24 cellular contexts compared by ENCODE assay signal in the genomic region with DNA sequence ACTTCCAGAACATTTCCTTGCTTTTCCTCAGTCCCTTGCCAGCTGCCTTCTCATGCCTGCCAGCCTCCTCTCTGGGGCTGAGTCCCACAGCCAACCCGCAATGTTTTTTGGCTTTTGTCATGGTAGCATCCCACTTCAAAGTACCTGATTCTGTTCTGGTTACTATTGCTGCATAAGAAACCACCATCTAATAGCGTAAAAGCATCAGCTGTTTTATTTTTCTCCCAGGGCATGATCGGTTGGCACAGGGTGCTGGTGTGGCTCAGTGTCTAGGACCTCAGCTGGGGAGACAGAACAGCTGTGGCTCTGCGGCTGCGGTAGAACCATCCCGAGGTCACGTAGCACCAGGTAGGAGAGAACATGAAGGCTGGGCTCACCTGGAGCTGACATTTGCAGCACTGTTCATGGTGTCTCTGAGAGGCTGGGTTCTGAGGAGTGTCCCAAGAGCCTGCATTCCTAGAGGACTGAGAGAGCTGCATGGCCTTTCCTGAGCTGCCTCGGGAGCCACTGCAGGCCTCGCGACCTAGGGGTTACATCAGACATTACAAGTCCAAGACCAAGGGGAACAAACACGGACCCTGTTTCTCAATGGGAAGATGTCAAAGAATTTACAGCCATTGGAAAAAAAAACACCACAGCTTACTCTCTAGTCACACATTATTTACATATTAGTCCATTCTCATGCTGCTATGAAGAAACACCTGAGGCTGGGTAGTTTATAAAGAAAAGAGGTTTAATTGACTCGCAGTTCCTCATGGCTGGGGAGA. TPM values are rescaled to one million over a fixed set of nuclear protein-coding genes. Genes with fewer than 3 reads are reported as not detected.
DNase-seq lines count a peak whose midpoint lies in the region; ATAC-seq, FAIRE-seq and TF ChIP-seq lines count a peak whose summit lies in the region.
"Had no signal": no experiment of that assay in that cellular context is flagged by ENCODE, and none has a peak within 500 bp of the region (broad histone marks: within the 10 kb centered on the region; RNA-seq: fewer than 3 reads in every experiment).

No MANE protein-coding gene starts in this region.

- TF ChIP-seq CTCF in HepG2 (CRISPR knock-in tag; IDR thresholded peaks at IDR 0.05) (no peak), right lobe of liver (IDR thresholded peaks at IDR 0.05) (no peak), WTC11 (IDR thresholded peaks at IDR 0.05) (no peak), GM13977 (IDR thresholded peaks at IDR 0.05; ENCODE audit: extremely low read depth, insufficient read depth, missing control alignments) (no peak)

- TF ChIP-seq POLR2A in HepG2 (IDR thresholded peaks at IDR 0.05; ENCODE audit: insufficient read depth in 1 of 2, low read depth in 2 of 2, low read length in 2 of 2) (no peak), right lobe of liver (IDR thresholded peaks at IDR 0.05) (no peak)

- H3K4me3 ChIP-seq in HepG2 (replicated peaks in 1 of 3; ENCODE audit: insufficient read depth in 1 of 3, low read depth in 2 of 3, low read length in 3 of 3) (no peak overlapping the region), right lobe of liver (no peak overlapping the region)
- H3K4me3 ChIP-seq: mucosa of descending colon, uterus had no signal

- POLR2A ChIA-PET in HepG2 (lab: Yijun Ruan, JAX) = interaction anchor here (0.5 to 2.2 kb wide), 2 partner anchors 9 to 653 kb away, joined by 3 to 29 read pairs; a partner anchor contains a TSS
- POLR2A ChIA-PET in WTC11 (lab: Charles Lee) = no interaction called here

- peaks cover 19% of the 10 kb centered on the region for H3K36me3 Mint-ChIP-seq in WTC11

- peaks cover 4% of the 10 kb centered on the region for H3K4me1 Mint-ChIP-seq in WTC11

- in situ Hi-C loops in HepG2 (cut with HindIII; ENCODE audit: extremely low pct_ligation_motif_present, low pct_unique_long_range_greater_than_20kb) = no loop called here
- in situ Hi-C loops in GM13977 (cut with MboI; ENCODE audit: low pct_unique_long_range_greater_than_20kb, low sequenced_read_pairs, unreplicated experiment) = no loop called here

- no peak overlapping the region for H3K27ac ChIP-seq in HepG2 (ENCODE audit: extremely low read length, insufficient read depth, low read length)
- H3K27ac ChIP-seq in right lobe of liver = no peak overlapping the region
- H3K27ac ChIP-seq: uterus had no signal

- intact Hi-C loops in HepG2 (cut with micrococcal nuclease; ENCODE audit: unreplicated experiment) (no loop called here), right lobe of liver (cut with DNase I) (no loop called here), left colon (cut with DNase I, micrococcal nuclease) (no loop called here)

- H3K27me3 ChIP-seq in HepG2 (ENCODE audit: control insufficient read depth in 1 of 2, insufficient read depth in 2 of 2, low read length in 2 of 2) (no peaks in the 10 kb centered on the region), right lobe of liver (no peaks in the 10 kb centered on the region)
- H3K27me3 ChIP-seq: uterus had no signal

- TF ChIP-seq EP300 in HepG2 (IDR thresholded peaks at IDR 0.05; ENCODE audit: low read depth in 2 of 2, low read length in 2 of 2) (no peak), HepG2 (CRISPR knock-in tag; IDR thresholded peaks at IDR 0.05; ENCODE audit: borderline replicate concordance) (no peak)

- no peak overlapping the region for H3K27ac Mint-ChIP-seq in WTC11
- H3K27ac Mint-ChIP-seq: T-helper 2 cell treated with Interferon-gamma antibody and Interleukin-4, amounts not matched to agents 5 μg/mL and 100 μg/mL, for 36 hours had no signal

- peak; percentile 60 for DNase-seq in HepG2 (ENCODE audit: low spot score)
- DNase-seq in right lobe of liver = no peak
- DNase-seq in WTC11 (ENCODE audit: low spot score) = no peak
- no peak for DNase-seq in HUDEP-2 (lab: John Stamatoyannopoulos, UW; ENCODE audit: unreplicated experiment in 76 of 76)
- DNase-seq in left colon = no peak
- no peak for DNase-seq in GM13977 (ENCODE audit: low spot score)
- DNase-seq: activated CD4-positive, CD25-positive, alpha-beta regulatory T cell; amygdala; Calu3; caudate nucleus; glutamatergic neuron; HCEC 1CT; Karpas-422; mucosa of descending colon; NCI-H1417; NCI-H748 treated with DMSO at 0.1 percent for 48 hours; SHP77 treated with DMSO at 0.1 percent for 48 hours; uterus had no signal

- no peak overlapping the region for H3K9ac ChIP-seq in HepG2 (ENCODE audit: insufficient read depth, low read depth, low read length)

- no peaks in the 10 kb centered on the region; the same call in 1 of the 2 replicates for H3K27me3 Mint-ChIP-seq in WTC11 (ENCODE audit: low read depth)

- no peak for TF ChIP-seq RAD21 in HepG2 (CRISPR knock-in tag; IDR thresholded peaks at IDR 0.05)

- H3K4me3 Mint-ChIP-seq in WTC11 = no peak overlapping the region
- H3K4me3 Mint-ChIP-seq: T-helper 2 cell treated with Interferon-gamma antibody and Interleukin-4, amounts not matched to agents 5 μg/mL and 100 μg/mL, for 36 hours had no signal

- no peak overlapping the region for H2AFZ ChIP-seq in HepG2 (ENCODE audit: low read length)

- H3K4me1 ChIP-seq in HepG2 (ENCODE audit: insufficient read depth, low read length) (peaks cover 32% of the 10 kb centered on the region), right lobe of liver (no peaks in the 10 kb centered on the region)
- H3K4me1 ChIP-seq: uterus had no signal

- no TSS peak for BruUV-seq in HepG2 (replicated peaks; lab: Mats Ljungman, UMichigan)

- WGBS in HepG2 (ENCODE audit: low lambda C conversion rate) = 45% methylated on average over 9 of the region's 12 CpGs
- 56% methylated on average over 8 of the region's 12 CpGs for WGBS in right lobe of liver (ENCODE audit: insufficient coverage, low coverage, low lambda C conversion rate, missing lambda C conversion rate)

- H3K9me3 Mint-ChIP-seq in WTC11 = peaks cover 26% of the 10 kb centered on the region

- no peaks in the 10 kb centered on the region for H4K20me1 ChIP-seq in HepG2 (ENCODE audit: insufficient read depth, low read length)

- no peaks in the 10 kb centered on the region for H3K79me2 ChIP-seq in HepG2 (ENCODE audit: insufficient read depth, low read length)

- ATAC-seq in HepG2 = peak; percentile 64
- no peak for ATAC-seq in right lobe of liver
- ATAC-seq in WTC11 = peak; percentile 48
- ATAC-seq in esophagus mucosa = peak; percentile 41
- ATAC-seq in left colon = no peak
- ATAC-seq: mucosa of descending colon, sciatic nerve had no signal

- no peaks in the 10 kb centered on the region for H3K36me3 ChIP-seq in HepG2 (replicated peaks in 1 of 2; ENCODE audit: control insufficient read depth in 1 of 2, insufficient read depth in 2 of 2, low read length in 2 of 2)
- no peaks in the 10 kb centered on the region for H3K36me3 ChIP-seq in right lobe of liver
- H3K36me3 ChIP-seq: uterus had no signal

- CTCF ChIA-PET in HepG2 (lab: Yijun Ruan, JAX; ENCODE audit: low intra/inter-chr PET ratio, low total read pairs) = no interaction called here
- CTCF ChIA-PET in WTC11 (lab: Charles Lee) = no interaction called here

- peak; percentile 52 for FAIRE-seq in HepG2 (lab: Jason Lieb, UNC)

- peak overlapping the region; percentile 21 for H3K4me2 ChIP-seq in HepG2 (ENCODE audit: low read depth, low read length)

- H3K9me3 ChIP-seq in HepG2 (ENCODE audit: low read length) = no peaks in the 10 kb centered on the region
- H3K9me3 ChIP-seq in right lobe of liver = no peaks in the 10 kb centered on the region

RNA-seq across cellular contexts. Expression of a gene that starts 8.8 kb away (rescaled TPM):
- total RNA-seq in HepG2 (2016; rRNA removed; fragmentation: Illumina TruSeq; extraction: Trizol) (54.4 and 63.3 TPM in 2 replicates), right lobe of liver (10 to 100 TPM; 12.4 to 28.0 (median 19.6) TPM), WTC11 (2021) (53.7 to 57.9 TPM (median 56.6 TPM) in 3 replicates), esophagus mucosa (71.1 TPM), left colon (10 to 100 TPM; 63.2 to 77.3 TPM)
- total RNA-seq in HepG2 (2016; cell fraction: cytosol; rRNA removed; fragmentation: Illumina TruSeq; extraction: Trizol; ENCODE audit: low read depth) = 77.4 and 86.8 TPM in 2 replicates
- 53.4 and 57.4 TPM in 2 replicates for total RNA-seq in HepG2 (2016; cell fraction: insoluble cytoplasmic fraction; rRNA removed; fragmentation: Illumina TruSeq; extraction: Trizol)
- 107 and 119 TPM in 2 replicates for total RNA-seq in HepG2 (2016; cell fraction: membrane; rRNA removed; fragmentation: Illumina TruSeq; extraction: Trizol)
- 30.5 and 39.1 TPM in 2 replicates for total RNA-seq in HepG2 (2016; cell fraction: nucleus; rRNA removed; fragmentation: Illumina TruSeq; extraction: Trizol)
- 75.9 and 78.8 TPM in 2 replicates for polyA plus RNA-seq in HepG2 (2011; rRNA removed)
- polyA plus RNA-seq in HepG2 (2011; cell fraction: cytosol; rRNA removed) = 94.5 and 113 TPM in 2 replicates
- polyA plus RNA-seq in HepG2 (2011; cell fraction: nucleus; rRNA removed) = 103 and 105 TPM in 2 replicates
- polyA plus RNA-seq in HepG2 (2012) = 35.7 and 48.7 TPM in 2 replicates
- polyA plus RNA-seq in HepG2 (2016; cell fraction: cytosol; fragmentation: Illumina TruSeq; extraction: Trizol; ENCODE audit: low read depth) = 112 and 134 TPM in 2 replicates
- polyA plus RNA-seq in HepG2 (2016; cell fraction: insoluble cytoplasmic fraction; fragmentation: Illumina TruSeq; extraction: Trizol; ENCODE audit: low read depth) = 63.9 and 73.9 TPM in 2 replicates
- 114 and 126 TPM in 2 replicates for polyA plus RNA-seq in HepG2 (2016; cell fraction: membrane; fragmentation: Illumina TruSeq; extraction: Trizol; ENCODE audit: low read depth)
- 61.2 and 66.3 TPM in 2 replicates for polyA plus RNA-seq in HepG2 (2016; cell fraction: nucleus; fragmentation: Illumina TruSeq; extraction: Trizol; ENCODE audit: insufficient read depth, low read depth)
- 63.7 and 112 TPM in 2 replicates for polyA minus RNA-seq in HepG2 (2011; rRNA and poly(A)+ RNA removed; ENCODE audit: low replicate concordance)
- 25.9 and 26.0 TPM in 2 replicates for polyA minus RNA-seq in HepG2 (2011; cell fraction: cytosol; rRNA and poly(A)+ RNA removed)
- 50.1 and 53.1 TPM in 2 replicates for polyA minus RNA-seq in HepG2 (2011; cell fraction: nucleus; rRNA and poly(A)+ RNA removed)

RNA-seq across cellular contexts. Expression of a gene that starts 21.8 kb away (rescaled TPM):
- not detected in 2 replicates for total RNA-seq in HepG2 (2016; rRNA removed; fragmentation: Illumina TruSeq; extraction: Trizol)
- 0.26 TPM in 1 of 2 replicates, not detected in the other for total RNA-seq in HepG2 (2016; cell fraction: cytosol; rRNA removed; fragmentation: Illumina TruSeq; extraction: Trizol; ENCODE audit: low read depth)
- not detected in 2 replicates for total RNA-seq in HepG2 (2016; cell fraction: insoluble cytoplasmic fraction; rRNA removed; fragmentation: Illumina TruSeq; extraction: Trizol)
- not detected in 2 replicates for total RNA-seq in HepG2 (2016; cell fraction: membrane; rRNA removed; fragmentation: Illumina TruSeq; extraction: Trizol)
- total RNA-seq in HepG2 (2016; cell fraction: nucleus; rRNA removed; fragmentation: Illumina TruSeq; extraction: Trizol) = not detected in 2 replicates
- polyA plus RNA-seq in HepG2 (2011; rRNA removed) = not detected in 2 replicates
- polyA plus RNA-seq in HepG2 (2011; cell fraction: cytosol; rRNA removed) = not detected in 2 replicates
- not detected in 2 replicates for polyA plus RNA-seq in HepG2 (2011; cell fraction: nucleus; rRNA removed)
- polyA plus RNA-seq in HepG2 (2012) = not detected in 2 replicates
- polyA plus RNA-seq in HepG2 (2016; cell fraction: cytosol; fragmentation: Illumina TruSeq; extraction: Trizol; ENCODE audit: low read depth) = not detected in 2 replicates
- not detected in 2 replicates for polyA plus RNA-seq in HepG2 (2016; cell fraction: insoluble cytoplasmic fraction; fragmentation: Illumina TruSeq; extraction: Trizol; ENCODE audit: low read depth)
- not detected in 2 replicates for polyA plus RNA-seq in HepG2 (2016; cell fraction: membrane; fragmentation: Illumina TruSeq; extraction: Trizol; ENCODE audit: low read depth)
- polyA plus RNA-seq in HepG2 (2016; cell fraction: nucleus; fragmentation: Illumina TruSeq; extraction: Trizol; ENCODE audit: insufficient read depth, low read depth) = not detected in 2 replicates
- not detected in 2 replicates for polyA minus RNA-seq in HepG2 (2011; rRNA and poly(A)+ RNA removed; ENCODE audit: low replicate concordance)
- polyA minus RNA-seq in HepG2 (2011; cell fraction: cytosol; rRNA and poly(A)+ RNA removed) = not detected in 2 replicates
- polyA minus RNA-seq in HepG2 (2011; cell fraction: nucleus; rRNA and poly(A)+ RNA removed) = 0.90 TPM in 1 of 2 replicates, not detected in the other
- under 1 TPM in 3 of 6 experiments, not detected in 3; 0.49 to 0.78 (median 0.62) TPM for total RNA-seq in right lobe of liver
- total RNA-seq in WTC11 (2021) = 0.34 to 0.46 TPM in 2 of 3 replicates, not detected in the other
- 0.64 TPM for total RNA-seq in esophagus mucosa
- total RNA-seq in left colon = 1 to 10 TPM; 1.0 to 7.4 TPM
- total RNA-seq: Calu3, fibroblast of lung, OCI-LY7, osteocyte had no signal

Comparison
In these comparisons a context has a peak if more than half of its experiments do, and no peak if none do; other contexts are left out.
1. ATAC-seq: peak in HepG2 (single experiment), WTC11 (single experiment) and esophagus mucosa (single experiment); none in right lobe of liver (0 of 4) and left colon (single experiment).